Comparison of ENCODE assay signal across 17 cellular contexts in the genomic region with DNA sequence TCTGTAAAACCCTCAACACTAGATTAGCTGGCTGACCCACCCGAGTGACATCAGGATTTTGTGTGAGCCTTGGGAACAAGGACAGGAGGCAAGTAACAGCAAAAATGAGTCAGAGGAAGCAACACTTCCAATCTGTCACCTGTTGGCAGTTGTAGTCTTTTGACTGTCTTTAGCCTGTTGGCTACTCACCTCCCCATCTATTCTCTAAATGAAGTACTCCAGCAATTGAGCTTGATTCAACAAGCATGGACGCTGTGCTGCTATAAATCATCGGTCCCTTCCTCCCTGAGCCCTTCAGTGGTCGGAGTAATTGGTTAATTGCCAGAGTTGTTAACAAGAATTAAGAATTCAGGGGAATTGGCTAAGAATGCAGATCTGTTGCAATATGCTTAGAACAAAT.
"Had no signal": no experiment of that assay in that cellular context is flagged by ENCODE, and none has a peak within 500 bp of the region (broad histone marks: within the 10 kb centered on the region; RNA-seq: fewer than 3 reads in every experiment).

No MANE protein-coding gene starts in this region.

- ATAC-seq: activated naive CD4-positive, alpha-beta T cell treated with anti-CD3 and anti-CD28 coated beads, Interleukin-2, amount 50 U/mL, for 72 hours; activated T-cell treated with anti-CD3 and anti-CD28 coated beads, Interleukin-2, amount 50 U/mL, for 72 hours; gastroesophageal sphincter; naive thymus-derived CD4-positive, alpha-beta T cell had no signal

- H3K27me3 ChIP-seq: stomach, testis, upper lobe of left lung had no signal

- H3K36me3 ChIP-seq: gastroesophageal sphincter, stomach, upper lobe of left lung had no signal

- DNase-seq: activated CD4-positive, alpha-beta T cell treated with anti-CD3 and anti-CD28 coated beads, Interleukin-2, amount 10 ng/mL, durations not matched to agents 7 days and 5 days; activated CD4-positive, CD25-positive, alpha-beta regulatory T cell; activated CD8-positive, alpha-beta memory T cell treated with anti-CD3 and anti-CD28 coated beads, Interleukin-2, amount 50 U/mL, for 48 hours; activated gamma-delta T cell; activated T-cell treated with anti-CD3 and anti-CD28 coated beads, Interleukin-2, amount 50 U/mL, for 72 hours; amniotic stem cell; cortex of kidney; effector CD4-positive, alpha-beta T cell; left colon; naive thymus-derived CD4-positive, alpha-beta T cell; stimulated activated CD4-positive, alpha-beta T cell treated with anti-CD3 and anti-CD28 coated beads, Interleukin-1b, Interleukin-23, amount 100 ng/mL, for 48 hours; stomach; testis; upper lobe of left lung had no signal

- H3K4me3 ChIP-seq: gastroesophageal sphincter, stomach, testis, upper lobe of left lung had no signal

- H3K9me3 ChIP-seq: gastroesophageal sphincter, stomach, testis, upper lobe of left lung had no signal

- H3K79me2 ChIP-seq: parathyroid adenoma had no signal

- H3K4me1 ChIP-seq: gastroesophageal sphincter, parathyroid adenoma, stomach, testis, upper lobe of left lung had no signal

- H3K9ac ChIP-seq: parathyroid adenoma had no signal

- H3K27ac ChIP-seq: gastroesophageal sphincter, parathyroid adenoma, stomach, testis, upper lobe of left lung had no signal
